In the genomic region with DNA sequence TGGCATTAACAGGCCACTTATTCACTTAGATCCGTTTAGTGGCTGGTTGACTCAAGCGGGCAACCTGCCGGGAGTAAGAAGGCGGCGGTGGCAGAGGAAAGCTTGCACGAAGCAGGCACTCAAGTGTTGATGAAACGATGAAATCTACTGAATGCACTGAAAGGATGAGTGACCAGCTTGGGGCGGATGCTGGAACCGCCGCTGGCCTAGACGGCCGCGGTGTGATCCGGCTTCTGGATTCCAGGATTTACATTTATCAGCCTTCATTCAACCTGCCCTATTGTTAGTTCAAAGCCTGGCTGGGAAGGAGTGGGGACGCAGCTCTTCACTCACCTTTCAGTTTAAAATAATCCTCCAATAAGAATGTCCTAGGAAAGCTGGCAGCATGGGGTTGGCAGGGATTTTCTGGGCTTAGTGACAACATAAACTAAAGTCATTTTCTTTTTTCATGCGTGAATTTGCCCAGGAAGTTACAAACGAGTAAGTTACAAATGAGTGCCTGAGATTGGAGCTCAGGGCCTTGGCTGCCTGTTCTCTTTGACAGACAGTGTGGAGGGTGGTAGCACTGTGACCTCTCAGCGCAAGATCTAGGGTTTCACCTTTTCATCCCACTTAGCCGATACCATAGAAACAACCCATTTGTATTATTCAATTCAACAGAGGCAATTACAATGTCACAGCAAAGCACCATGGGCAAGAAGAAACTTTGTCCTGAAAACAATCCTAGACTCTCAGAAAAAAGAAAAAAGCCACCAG, we compare ENCODE assay signal across 8 cellular contexts. TPM values are rescaled to one million over a fixed set of nuclear protein-coding genes. Genes with fewer than 3 reads are reported as not detected.
DNase-seq lines count a peak whose midpoint lies in the region; ATAC-seq and TF ChIP-seq lines count a peak whose summit lies in the region.

No MANE protein-coding gene starts in this region.

- H3K27ac ChIP-seq in lower lobe of right lung = peak overlapping the region; percentile 25

- no peak for TF ChIP-seq CTCF in lower lobe of right lung (IDR thresholded peaks at IDR 0.05)

- peaks cover 31% of the 10 kb centered on the region for H3K4me1 ChIP-seq in lower lobe of right lung

- H3K36me3 ChIP-seq in lower lobe of right lung = no peaks in the 10 kb centered on the region

- peak; percentile 89 for DNase-seq in ELF-1 (ENCODE audit: low read depth, low spot score)
- peak; percentile 71 for DNase-seq in NCI-H2107 treated with DMSO at 0.1 percent for 48 hours (lab: John Stamatoyannopoulos, UW; ENCODE audit: unreplicated experiment)
- peak; percentile 72 for DNase-seq in cerebellar cortex (ENCODE audit: low spot score)
- peak; percentile 50 for DNase-seq in lower lobe of right lung
- DNase-seq in activated CD4-positive, alpha-beta T cell treated with anti-CD3 and anti-CD28 coated beads for 4 hours = no peak
- DNase-seq in COLO829 (ENCODE audit: low spot score) = no peak

- intact Hi-C loops in lower lobe of right lung (cut with DNase I) = no loop called here

- peak overlapping the region; percentile 63 for H3K4me3 ChIP-seq in lower lobe of right lung

- ATAC-seq in lower lobe of right lung (peak; percentile 48 to 58), HG03025 (IDR thresholded peaks at IDR 0.05; ENCODE audit: low FRiP score, unreplicated experiment) (no peak), HG03469 (IDR thresholded peaks at IDR 0.05; ENCODE audit: unreplicated experiment) (no peak)

- H3K27me3 ChIP-seq in lower lobe of right lung (ENCODE audit: low read depth) = peaks cover 45% of the 10 kb centered on the region

- no peaks in the 10 kb centered on the region for H3K9me3 ChIP-seq in lower lobe of right lung

RNA-seq across cellular contexts. Expression of a gene that starts 1.1 kb away (rescaled TPM):
- total RNA-seq in lower lobe of right lung = 14.0 TPM

Comparison
In these comparisons a context has a peak if more than half of its experiments do, and no peak if none do; other contexts are left out.
1. DNase-seq: peak in ELF-1 (single experiment), NCI-H2107 treated with DMSO at 0.1 percent for 48 hours (single experiment), cerebellar cortex (single experiment) and lower lobe of right lung (single experiment); none in activated CD4-positive, alpha-beta T cell treated with anti-CD3 and anti-CD28 coated beads for 4 hours (0 of 2) and COLO829 (single experiment).
2. ATAC-seq: peak in lower lobe of right lung (2 of 2); none in HG03025 (single experiment) and HG03469 (single experiment).